9 cellular contexts compared by ENCODE assay signal in genomic region chr7:150515248-150515647, GRCh38. TPM values are rescaled to one million over a fixed set of nuclear protein-coding genes. Genes with fewer than 3 reads are reported as not detected.
DNase-seq lines count a peak whose midpoint lies in the region; ATAC-seq and TF ChIP-seq lines count a peak whose summit lies in the region.
"Had no signal": no experiment of that assay in that cellular context is flagged by ENCODE, and none has a peak within 500 bp of the region (broad histone marks: within the 10 kb centered on the region; RNA-seq: fewer than 3 reads in every experiment).

No MANE protein-coding gene starts in this region.

- peaks cover 50% of the 10 kb centered on the region for H3K4me1 Mint-ChIP-seq in CD4-positive, alpha-beta T cell (ENCODE audit: low read depth)
- H3K4me1 Mint-ChIP-seq in activated naive CD8-positive, alpha-beta T cell (ENCODE audit: low read depth) = peaks cover 64% of the 10 kb centered on the region
- peaks cover 36 to 45% (median 43%) of the 10 kb centered on the region in 7 donors for H3K4me1 Mint-ChIP-seq in naive thymus-derived CD4-positive, alpha-beta T cell

- peak overlapping the region; percentile 100 for H3K4me3 Mint-ChIP-seq in CD4-positive, alpha-beta T cell
- peak overlapping the region; percentile 99 for H3K4me3 Mint-ChIP-seq in activated naive CD8-positive, alpha-beta T cell
- H3K4me3 Mint-ChIP-seq in naive thymus-derived CD4-positive, alpha-beta T cell = peak overlapping the region; percentile 93 to 100 (median 99)

- no peaks in the 10 kb centered on the region for H3K79me2 ChIP-seq in smooth muscle cell (ENCODE audit: low read depth)

- H4K20me1 ChIP-seq in smooth muscle cell (ENCODE audit: low read depth) = no peaks in the 10 kb centered on the region

- H3K9ac ChIP-seq in smooth muscle cell (ENCODE audit: low read depth) = no peak overlapping the region

- no peaks in the 10 kb centered on the region for H3F3A ChIP-seq in smooth muscle cell (ENCODE audit: low read depth)

- H3K9me3 Mint-ChIP-seq in CD4-positive, alpha-beta T cell = peaks cover 3% of the 10 kb centered on the region
- H3K9me3 Mint-ChIP-seq in activated naive CD8-positive, alpha-beta T cell (ENCODE audit: low read depth) = peaks cover 10% of the 10 kb centered on the region
- H3K9me3 Mint-ChIP-seq in naive thymus-derived CD4-positive, alpha-beta T cell = peaks cover 3 to 13% (median 9%) of the 10 kb centered on the region in 11 donors

- POLR2A ChIA-PET in CD4-positive, alpha-beta T cell (lab: Charles Lee) = interaction anchor here (0.5 to 12.2 kb wide), 38 partner anchors 9 to 241 kb away, joined by 3 to 499 read pairs (median 6); partner anchors contain the start of genes GIMAP1, GIMAP2, GIMAP4 and GIMAP5
- POLR2A ChIA-PET in naive thymus-derived CD4-positive, alpha-beta T cell (lab: Charles Lee) = interaction anchor here (0.5 to 13.3 kb wide), 40 partner anchors 10 to 244 kb away, joined by 3 to 829 read pairs (median 10); partner anchors contain the start of genes GIMAP1, GIMAP2, GIMAP4 and GIMAP5

- peak; percentile 27 for ATAC-seq in CD4-positive, alpha-beta T cell (ENCODE audit: poor library complexity)
- ATAC-seq in GM21367 (IDR thresholded peaks at IDR 0.05; ENCODE audit: unreplicated experiment) = peak; percentile 19
- peak; percentile 39 for ATAC-seq in naive thymus-derived CD4-positive, alpha-beta T cell
- no peak for ATAC-seq in HG02610 (IDR thresholded peaks at IDR 0.05; ENCODE audit: unreplicated experiment)

- H3K4me1 ChIP-seq in naive thymus-derived CD4-positive, alpha-beta T cell (ENCODE audit: control insufficient read depth in 2 of 2, insufficient read depth in 2 of 2, low read length in 2 of 2) = peaks cover 40% of the 10 kb centered on the region in 2 donors
- no peaks in the 10 kb centered on the region for H3K4me1 ChIP-seq in smooth muscle cell (ENCODE audit: low read depth)

- no peaks in the 10 kb centered on the region for H3K9me3 ChIP-seq in CD4-positive, alpha-beta T cell (ENCODE audit: control insufficient read depth, low read length)
- H3K9me3 ChIP-seq in naive thymus-derived CD4-positive, alpha-beta T cell (ENCODE audit: control insufficient read depth in 2 of 3, low read length in 3 of 3) = no peaks in the 10 kb centered on the region
- no peaks in the 10 kb centered on the region for H3K9me3 ChIP-seq in smooth muscle cell (replicated peaks; ENCODE audit: low read depth)

- H3K27me3 Mint-ChIP-seq in CD4-positive, alpha-beta T cell = no peaks in the 10 kb centered on the region
- H3K27me3 Mint-ChIP-seq in activated naive CD8-positive, alpha-beta T cell = no peaks in the 10 kb centered on the region
- no peaks in the 10 kb centered on the region for H3K27me3 Mint-ChIP-seq in naive thymus-derived CD4-positive, alpha-beta T cell

- H3K27ac Mint-ChIP-seq in CD4-positive, alpha-beta T cell = peak overlapping the region; percentile 93
- peak overlapping the region; percentile 99 for H3K27ac Mint-ChIP-seq in activated naive CD8-positive, alpha-beta T cell
- H3K27ac Mint-ChIP-seq in naive thymus-derived CD4-positive, alpha-beta T cell = peak overlapping the region; percentile 94 to 99 (median 98)

- CTCF ChIA-PET in CD4-positive, alpha-beta T cell (lab: Charles Lee) = interaction anchor here (0.9 to 7.2 kb wide), 10 partner anchors 11 to 240 kb away, joined by 3 to 51 read pairs (median 5); partner anchors contain the start of gene GIMAP8
- CTCF ChIA-PET in naive thymus-derived CD4-positive, alpha-beta T cell (lab: Charles Lee) = interaction anchor here (0.6 to 7.4 kb wide), 11 partner anchors 13 to 240 kb away, joined by 3 to 91 read pairs (median 4); partner anchors contain the start of genes GIMAP1, GIMAP4 and GIMAP8

- H3K27me3 ChIP-seq in CD4-positive, alpha-beta T cell (ENCODE audit: control insufficient read depth, insufficient read depth, low read length) = no peaks in the 10 kb centered on the region
- H3K27me3 ChIP-seq in naive thymus-derived CD4-positive, alpha-beta T cell (ENCODE audit: control insufficient read depth in 2 of 2, insufficient read depth in 2 of 2, low read length in 2 of 2) = no peaks in the 10 kb centered on the region
- no peaks in the 10 kb centered on the region for H3K27me3 ChIP-seq in smooth muscle cell (ENCODE audit: low read depth)

- WGBS in smooth muscle cell (ENCODE audit: low lambda C conversion rate) = 85% methylated on average over 4 of the region's 4 CpGs

- H3K4me3 ChIP-seq in naive thymus-derived CD4-positive, alpha-beta T cell (ENCODE audit: low read length) = peak overlapping the region; percentile 94
- no peak overlapping the region for H3K4me3 ChIP-seq in smooth muscle cell

- H3K36me3 Mint-ChIP-seq in CD4-positive, alpha-beta T cell (ENCODE audit: low read depth) = peaks cover 75% of the 10 kb centered on the region
- peaks cover 3% of the 10 kb centered on the region for H3K36me3 Mint-ChIP-seq in activated naive CD8-positive, alpha-beta T cell
- peaks cover 33 to 60% (median 49%) of the 10 kb centered on the region in 5 donors for H3K36me3 Mint-ChIP-seq in naive thymus-derived CD4-positive, alpha-beta T cell

- TF ChIP-seq CTCF in CD4-positive, alpha-beta T cell (IDR thresholded peaks at IDR 0.05) = no peak
- TF ChIP-seq CTCF in smooth muscle cell (IDR thresholded peaks at IDR 0.05; ENCODE audit: borderline replicate concordance, insufficient read depth, poor library complexity, severe bottlenecking) = no peak

- peak overlapping the region; percentile 84 for H3K27ac ChIP-seq in CD4-positive, alpha-beta T cell (ENCODE audit: low read depth, low read length)
- peak overlapping the region; percentile 84 for H3K27ac ChIP-seq in naive thymus-derived CD4-positive, alpha-beta T cell (ENCODE audit: low read depth, low read length)
- no peak overlapping the region for H3K27ac ChIP-seq in smooth muscle cell (ENCODE audit: low read depth)

- intact Hi-C loops in CD4-positive, alpha-beta T cell (cut with DNase I, micrococcal nuclease) = loop anchor here (1.0 to 5.0 kb wide), 11 partner anchors 34 to 242 kb away; partner anchors contain the start of genes GIMAP2 (in 1 of the 2), GIMAP5 (in 1 of the 2) and GIMAP6 (in 1 of the 2)
- intact Hi-C loops in naive thymus-derived CD4-positive, alpha-beta T cell (cut with micrococcal nuclease) = loop anchor here (1.0 to 5.0 kb wide), 11 partner anchors 34 to 240 kb away; partner anchors contain the start of genes ACTR3C (in 1 of the 2), GIMAP1 (in 1 of the 2), GIMAP2 (in 1 of the 2) and LRRC61 (in 1 of the 2)

- DNase-seq in CD4-positive, alpha-beta T cell = peak in 2 of 10 experiments; percentile 13 to 40
- peak in 1 of 9 donors; percentile 51 for DNase-seq in naive thymus-derived CD4-positive, alpha-beta T cell
- DNase-seq in smooth muscle cell (lab: John Stamatoyannopoulos, UW; ENCODE audit: unreplicated experiment) (no peak), KG1 (lab: John Stamatoyannopoulos, UW) (no peak), NCI-H1930 (lab: John Stamatoyannopoulos, UW) (no peak)
- DNase-seq: Calu3 had no signal

- H2AFZ ChIP-seq in smooth muscle cell (ENCODE audit: low read depth) = no peak overlapping the region

- H3K4me2 ChIP-seq in smooth muscle cell = no peak overlapping the region

- peaks cover 4 to 25% (median 6%) of the 10 kb centered on the region in 3 experiments for H3K36me3 ChIP-seq in naive thymus-derived CD4-positive, alpha-beta T cell (ENCODE audit: control insufficient read depth in 2 of 3, insufficient read depth in 3 of 3, low read length in 3 of 3)
- no peaks in the 10 kb centered on the region for H3K36me3 ChIP-seq in smooth muscle cell (ENCODE audit: low read depth)

RNA-seq across cellular contexts. Expression of gene GIMAP7, which starts 0.6 kb away (rescaled TPM):
- total RNA-seq in CD4-positive, alpha-beta T cell = 10 to 100 TPM; 48.4 to 50.7 TPM
- 100 to 1,000 TPM in 3 of 5 experiments, 10 to 100 TPM in 2; 66.3 to 555 (median 321) TPM for total RNA-seq in naive thymus-derived CD4-positive, alpha-beta T cell
- polyA plus RNA-seq in naive thymus-derived CD4-positive, alpha-beta T cell = 1,000 to 10,000 TPM in 1 of 2 donors, 100 to 1,000 TPM in 1; 772 to 1,293 TPM
- not detected in 2 replicates for total RNA-seq in smooth muscle cell
- not detected in 2 replicates for polyA plus RNA-seq in smooth muscle cell
- total RNA-seq: Calu3 had no signal

RNA-seq across cellular contexts. Expression of gene GIMAP4, which starts 51.9 kb away (rescaled TPM):
- 10 to 100 TPM; 20.7 to 23.6 TPM for total RNA-seq in CD4-positive, alpha-beta T cell
- total RNA-seq in naive thymus-derived CD4-positive, alpha-beta T cell = 100 to 1,000 TPM in 4 of 5 experiments, 10 to 100 TPM in 1; 74.9 to 413 (median 406) TPM
- polyA plus RNA-seq in naive thymus-derived CD4-positive, alpha-beta T cell = 100 to 1,000 TPM; 405 to 762 TPM
- not detected in 2 replicates for total RNA-seq in smooth muscle cell
- polyA plus RNA-seq in smooth muscle cell = not detected in 2 replicates
- total RNA-seq: Calu3 had no signal

Comparison
In these comparisons a context has a peak if more than half of its experiments do, and no peak if none do; other contexts are left out.
1. RNA of gene GIMAP7, which starts 0.6 kb away (total RNA-seq): 66.3 to 555 TPM in naive thymus-derived CD4-positive, alpha-beta T cell and 48.4 to 50.7 TPM in CD4-positive, alpha-beta T cell; not detected in smooth muscle cell; every median in the first group is over 10 times any median in the second.
2. RNA of gene GIMAP4, which starts 51.9 kb away (total RNA-seq): 74.9 to 413 TPM in naive thymus-derived CD4-positive, alpha-beta T cell and 20.7 to 23.6 TPM in CD4-positive, alpha-beta T cell; not detected in smooth muscle cell; every median in the first group is over 10 times any median in the second.
3. Peak in every context shown above with its lines, with median percentiles within 50 percentile points of each other: H3K27ac Mint-ChIP-seq and H3K4me3 Mint-ChIP-seq.